Comparison of ENCODE assay signal across 8 cellular contexts in genomic region chr17:48055531-48056245, GRCh38. TPM values are rescaled to one million over a fixed set of nuclear protein-coding genes. Genes with fewer than 3 reads are reported as not detected.
DNase-seq lines count a peak whose midpoint lies in the region; ATAC-seq and TF ChIP-seq lines count a peak whose summit lies in the region.

No MANE protein-coding gene starts in this region.

- DNase-seq in left cardiac atrium (peak; percentile 7), Right ventricle myocardium superior (no peak), MG63 (peak; percentile 66), astrocyte of the cerebellum (ENCODE audit: low read depth) (no peak), mucosa of descending colon (no peak), lower lobe of right lung (no peak), NCI-H2081 (lab: John Stamatoyannopoulos, UW) (no peak)

- in situ Hi-C loops in astrocyte of the cerebellum (cut with HindIII; ENCODE audit: low sequenced_read_pairs): no loop called here

- H3K27ac ChIP-seq in lower lobe of right lung: no peak overlapping the region

- H3K4me1 ChIP-seq in mucosa of descending colon (ENCODE audit: low read depth) (peaks cover 43% of the 10 kb centered on the region), lower lobe of right lung (peaks cover 53% of the 10 kb centered on the region)

- intact Hi-C loops in left cardiac atrium (cut with DNase I) (no loop called here), Right ventricle myocardium superior (cut with DNase I) (no loop called here), mucosa of descending colon (cut with DNase I, micrococcal nuclease) (no loop called here), lower lobe of right lung (cut with DNase I) (no loop called here)

- TF ChIP-seq CTCF in astrocyte of the cerebellum (IDR thresholded peaks at IDR 0.05; ENCODE audit: low read depth, low read length, missing control alignments) (no peak), mucosa of descending colon (IDR thresholded peaks at IDR 0.05) (no peak), lower lobe of right lung (IDR thresholded peaks at IDR 0.05) (no peak)

- H3K9me3 ChIP-seq in MG63 (no peaks in the 10 kb centered on the region), mucosa of descending colon (no peaks in the 10 kb centered on the region), lower lobe of right lung (no peaks in the 10 kb centered on the region)

- H3K36me3 ChIP-seq in MG63: peaks cover 94% of the 10 kb centered on the region
- peaks cover 11% of the 10 kb centered on the region for H3K36me3 ChIP-seq in mucosa of descending colon (ENCODE audit: low read depth)
- H3K36me3 ChIP-seq in lower lobe of right lung: peaks cover 81% of the 10 kb centered on the region

- H3K4me3 ChIP-seq in MG63: no peak overlapping the region
- peak overlapping the region; percentile 33 for H3K4me3 ChIP-seq in astrocyte of the cerebellum (ENCODE audit: low read depth, low read length)
- no peak overlapping the region for H3K4me3 ChIP-seq in mucosa of descending colon
- H3K4me3 ChIP-seq in lower lobe of right lung: no peak overlapping the region

- ATAC-seq in left cardiac atrium (no peak), Right ventricle myocardium superior (ENCODE audit: poor library complexity) (no peak), mucosa of descending colon (peak; percentile 22), lower lobe of right lung (no peak), GM18520 (IDR thresholded peaks at IDR 0.05; ENCODE audit: unreplicated experiment) (no peak)

- H3K27me3 ChIP-seq in MG63 (no peaks in the 10 kb centered on the region), lower lobe of right lung (ENCODE audit: low read depth) (no peaks in the 10 kb centered on the region)

RNA-seq across cellular contexts. Expression of gene NFE2L1, which starts 7.5 kb away (rescaled TPM):
- total RNA-seq in left cardiac atrium: 100 to 1,000 TPM; 527 to 675 TPM
- total RNA-seq in Right ventricle myocardium superior: 911 TPM
- 33.6 and 47.7 TPM in 2 replicates for total RNA-seq in MG63 (2014; rRNA removed; shearing (Covaris generic); ENCODE audit: low replicate concordance)
- total RNA-seq in mucosa of descending colon: 100 to 1,000 TPM; 182 to 275 (median 247) TPM
- total RNA-seq in lower lobe of right lung: 162 TPM

RNA-seq across cellular contexts. Expression of gene COPZ2, which starts 18.1 kb away (rescaled TPM):
- 10 to 100 TPM; 50.5 to 54.0 TPM for total RNA-seq in left cardiac atrium
- total RNA-seq in Right ventricle myocardium superior: 49.2 TPM
- 91.7 and 130 TPM in 2 replicates for total RNA-seq in MG63 (2014; rRNA removed; shearing (Covaris generic); ENCODE audit: low replicate concordance)
- total RNA-seq in mucosa of descending colon: 10 to 100 TPM in 2 of 3 donors, 1 to 10 TPM in 1; 3.9 to 43.3 (median 14.3) TPM
- total RNA-seq in lower lobe of right lung: 22.9 TPM

RNA-seq across cellular contexts. Expression of gene CBX1, which starts 45.6 kb away (rescaled TPM):
- total RNA-seq in left cardiac atrium: 10 to 100 TPM; 29.2 to 35.6 TPM
- total RNA-seq in Right ventricle myocardium superior: 31.7 TPM
- total RNA-seq in MG63 (2014; rRNA removed; shearing (Covaris generic); ENCODE audit: low replicate concordance): 50.7 and 59.1 TPM in 2 replicates
- total RNA-seq in mucosa of descending colon: 10 to 100 TPM; 27.5 to 45.3 (median 28.8) TPM
- total RNA-seq in lower lobe of right lung: 30.7 TPM

RNA-seq across cellular contexts. Expression of gene SNX11, which starts 51.9 kb away (rescaled TPM):
- 10 to 100 TPM; 13.3 to 14.7 TPM for total RNA-seq in left cardiac atrium
- 11.8 TPM for total RNA-seq in Right ventricle myocardium superior
- total RNA-seq in MG63 (2014; rRNA removed; shearing (Covaris generic); ENCODE audit: low replicate concordance): 19.3 and 19.7 TPM in 2 replicates
- 10 to 100 TPM; 25.4 to 26.5 (median 25.4) TPM for total RNA-seq in mucosa of descending colon
- 19.7 TPM for total RNA-seq in lower lobe of right lung

Comparison
In these comparisons a context has a peak if more than half of its experiments do, and no peak if none do; other contexts are left out.
1. DNase-seq: peak in left cardiac atrium (single experiment) and MG63 (single experiment); none in Right ventricle myocardium superior (single experiment), astrocyte of the cerebellum (single experiment), mucosa of descending colon (0 of 3), lower lobe of right lung (single experiment) and NCI-H2081 (0 of 2).